ENCODE assay signal across 10 cellular contexts in the genomic region with DNA sequence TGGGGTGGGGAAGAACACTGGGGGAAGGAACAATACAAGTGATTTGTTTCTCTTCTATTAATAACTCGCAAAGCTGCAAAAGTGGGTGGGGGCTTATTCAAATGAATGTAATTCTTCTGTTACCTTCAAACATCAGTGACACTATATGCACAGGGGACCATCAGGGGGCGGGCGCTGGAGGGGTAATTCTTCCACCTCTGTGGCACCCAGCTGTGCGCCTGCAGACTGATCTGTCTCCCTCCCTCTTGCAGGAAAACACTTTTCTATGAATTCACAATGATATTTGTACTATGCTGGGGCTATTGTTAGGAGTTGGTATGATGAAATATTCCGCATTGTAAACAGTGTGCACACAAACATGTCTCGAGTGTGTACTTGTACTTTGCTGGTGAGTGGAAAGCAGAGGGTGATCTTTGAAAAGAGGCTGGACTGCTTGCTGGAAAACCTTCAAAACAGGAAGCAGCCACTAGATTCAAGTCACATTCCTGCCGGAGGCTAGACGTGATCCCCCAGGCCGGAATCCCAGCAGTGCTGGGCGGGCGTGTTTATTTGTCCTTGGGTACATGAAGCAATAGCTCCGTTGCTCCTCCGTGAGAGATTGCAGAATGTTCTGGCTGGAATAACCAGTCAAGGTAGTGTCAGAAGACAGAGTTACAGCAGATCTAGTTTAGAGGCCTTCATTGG. TPM values are rescaled to one million over a fixed set of nuclear protein-coding genes. Genes with fewer than 3 reads are reported as not detected.
DNase-seq lines count a peak whose midpoint lies in the region; ATAC-seq and TF ChIP-seq lines count a peak whose summit lies in the region.
"Had no signal": no experiment of that assay in that cellular context is flagged by ENCODE, and none has a peak within 500 bp of the region (broad histone marks: within the 10 kb centered on the region; RNA-seq: fewer than 3 reads in every experiment).

No MANE protein-coding gene starts in this region.

- peak overlapping the region; percentile 78 for H3K27ac Mint-ChIP-seq in osteocyte (ENCODE audit: unreplicated experiment)

- TF ChIP-seq CTCF in fibroblast of mammary gland (conservative IDR thresholded peaks at IDR 0.05; ENCODE audit: control insufficient read depth, insufficient read depth, low read depth, low read length) (no peak), osteocyte (IDR thresholded peaks at IDR 0.05) (no peak)

- ATAC-seq in HG02798 (IDR thresholded peaks at IDR 0.05; ENCODE audit: poor library complexity, unreplicated experiment) = no peak
- ATAC-seq in HG03159 (IDR thresholded peaks at IDR 0.05; ENCODE audit: unreplicated experiment) = no peak
- ATAC-seq: GM12878 had no signal

- no peaks in the 10 kb centered on the region for H3K36me3 Mint-ChIP-seq in osteocyte (ENCODE audit: unreplicated experiment)

- H3K4me1 Mint-ChIP-seq in osteocyte (ENCODE audit: unreplicated experiment) = peaks cover 22% of the 10 kb centered on the region

- no peaks in the 10 kb centered on the region for H3K9me3 Mint-ChIP-seq in osteocyte (ENCODE audit: unreplicated experiment)

- DNase-seq in COR-L47 (lab: John Stamatoyannopoulos, UW) (peak; percentile 5), NCI-H774 (lab: John Stamatoyannopoulos, UW) (peak; percentile 3), fibroblast of mammary gland (ENCODE audit: low read depth) (peak; percentile 65), osteocyte (ENCODE audit: extremely low spot score, unreplicated experiment) (no peak), NCI-H82 treated with DMSO at 0.1 percent for 48 hours (lab: John Stamatoyannopoulos, UW; ENCODE audit: unreplicated experiment) (no peak)
- DNase-seq in activated CD8-positive, alpha-beta memory T cell treated with anti-CD3 and anti-CD28 coated beads for 24 hours = no peak

- peaks cover 7% of the 10 kb centered on the region for H3K27me3 Mint-ChIP-seq in osteocyte (ENCODE audit: unreplicated experiment)

- peak overlapping the region; percentile 45 for H3K4me3 Mint-ChIP-seq in osteocyte (ENCODE audit: unreplicated experiment)

- H3K4me3 ChIP-seq in fibroblast of mammary gland (ENCODE audit: control insufficient read depth, low read depth, low read length) = no peak overlapping the region
- H3K4me3 ChIP-seq: GM12878, thoracic aorta had no signal

RNA-seq across cellular contexts. Expression of a gene that starts 15.8 kb away (rescaled TPM):
- total RNA-seq in osteocyte = 29.2 and 31.6 TPM in 2 replicates

Comparison
In these comparisons a context has a peak if more than half of its experiments do, and no peak if none do; other contexts are left out.
1. DNase-seq: peak in COR-L47 (single experiment), NCI-H774 (single experiment) and fibroblast of mammary gland (single experiment); none in osteocyte (single experiment), activated CD8-positive, alpha-beta memory T cell treated with anti-CD3 and anti-CD28 coated beads for 24 hours (single experiment) and NCI-H82 treated with DMSO at 0.1 percent for 48 hours (single experiment).